ENCODE assay signal across 7 cellular contexts in genomic region chr1:206224190-206224776, GRCh38. TPM values are rescaled to one million over a fixed set of nuclear protein-coding genes. Genes with fewer than 3 reads are reported as not detected.
DNase-seq lines count a peak whose midpoint lies in the region; ATAC-seq and TF ChIP-seq lines count a peak whose summit lies in the region.
"Not testable (repeated sequence)": the region's sequence is repeated elsewhere in the genome, so short reads cannot be mapped to it uniquely, and the experiment has no call there.

No MANE protein-coding gene starts in this region.

- not testable (repeated sequence) for H3K4me1 ChIP-seq in HEK293 (ENCODE audit: control insufficient read depth, insufficient read depth, low read length)

- H3K4me1 Mint-ChIP-seq in activated T-cell treated with anti-CD3 and anti-CD28 coated beads, Interleukin-2, amount 50 U/mL, for 72 hours (ENCODE audit: low read depth); stimulated activated naive CD8-positive, alpha-beta T cell treated with anti-CD3 and anti-CD28 coated beads, Interleukin-15, amount 100 ng/mL, for 72 hours: not testable (repeated sequence)

- not testable (repeated sequence) for H3K27ac Mint-ChIP-seq in activated T-cell treated with anti-CD3 and anti-CD28 coated beads, Interleukin-2, amount 50 U/mL, for 72 hours; stimulated activated naive CD8-positive, alpha-beta T cell treated with anti-CD3 and anti-CD28 coated beads, Interleukin-15, amount 100 ng/mL, for 72 hours

- POLR2A ChIA-PET in HEK293 (lab: Yijun Ruan, JAX) = not testable (repeated sequence)

- CTCF ChIA-PET in HEK293 (lab: Yijun Ruan, JAX) = not testable (repeated sequence)

- not testable (repeated sequence) for H3K9me3 ChIP-seq in HEK293 (ENCODE audit: control insufficient read depth, insufficient read depth, low read depth, low read length)

- H3K4me3 Mint-ChIP-seq in activated T-cell treated with anti-CD3 and anti-CD28 coated beads, Interleukin-2, amount 50 U/mL, for 72 hours; stimulated activated naive CD8-positive, alpha-beta T cell treated with anti-CD3 and anti-CD28 coated beads, Interleukin-15, amount 100 ng/mL, for 72 hours: not testable (repeated sequence)

- not testable (repeated sequence) for TF ChIP-seq CTCF in HEK293 (tag by site-specific recombination; IDR thresholded peaks at IDR 0.05); fibroblast of villous mesenchyme (IDR thresholded peaks at IDR 0.05; ENCODE audit: insufficient read depth, low read depth, low read length); omental fat pad (IDR thresholded peaks at IDR 0.05)

- not testable (repeated sequence) for H3K27me3 Mint-ChIP-seq in activated T-cell treated with anti-CD3 and anti-CD28 coated beads, Interleukin-2, amount 50 U/mL, for 72 hours (ENCODE audit: low read depth); stimulated activated naive CD8-positive, alpha-beta T cell treated with anti-CD3 and anti-CD28 coated beads, Interleukin-15, amount 100 ng/mL, for 72 hours

- in situ Hi-C loops in SK-MEL-5 (cut with HindIII; ENCODE audit: low pct_unique_long_range_greater_than_20kb, low sequenced_read_pairs) = not testable (repeated sequence)

- not testable (repeated sequence) for H3K27ac ChIP-seq in HEK293 (ENCODE audit: extremely low read depth, low read depth, low read length)

- ATAC-seq in activated T-cell treated with anti-CD3 and anti-CD28 coated beads, Interleukin-2, amount 50 U/mL, for 72 hours (replicated peaks in 1 of 2) = peak; percentile 32 to 79
- ATAC-seq in omental fat pad (ENCODE audit: low FRiP score) = peak; percentile 67
- peak; percentile 23 for ATAC-seq in stimulated activated naive CD8-positive, alpha-beta T cell treated with anti-CD3 and anti-CD28 coated beads, Interleukin-15, amount 100 ng/mL, for 72 hours

- H3K4me3 ChIP-seq in HEK293 (ENCODE audit: low read depth, low read length); fibroblast of villous mesenchyme (ENCODE audit: low read depth, low read length): not testable (repeated sequence)

- H3K36me3 ChIP-seq in HEK293 (ENCODE audit: control insufficient read depth in 2 of 2, insufficient read depth in 1 of 2, low read length in 2 of 2) = not testable (repeated sequence)

- H3K9me3 Mint-ChIP-seq in activated T-cell treated with anti-CD3 and anti-CD28 coated beads, Interleukin-2, amount 50 U/mL, for 72 hours; stimulated activated naive CD8-positive, alpha-beta T cell treated with anti-CD3 and anti-CD28 coated beads, Interleukin-15, amount 100 ng/mL, for 72 hours: not testable (repeated sequence)

- H3K36me3 Mint-ChIP-seq in activated T-cell treated with anti-CD3 and anti-CD28 coated beads, Interleukin-2, amount 50 U/mL, for 72 hours (ENCODE audit: insufficient read depth in 2 of 2) = not testable (repeated sequence)

- DNase-seq in SK-MEL-5 (ENCODE audit: low read depth, low spot score) (peak; percentile 56), amniotic epithelial cell (ENCODE audit: low read depth) (peak; percentile 4), fibroblast of villous mesenchyme (ENCODE audit: low read depth) (peak; percentile 0)
- not testable (repeated sequence) for DNase-seq in activated T-cell treated with anti-CD3 and anti-CD28 coated beads, Interleukin-2, amount 50 U/mL, for 72 hours; omental fat pad (ENCODE audit: low spot score); stimulated activated naive CD8-positive, alpha-beta T cell treated with anti-CD3 and anti-CD28 coated beads, Interleukin-15, amount 100 ng/mL, for 72 hours

TF ChIP-seq in HEK293, 187 proteins besides CTCF, POLR2A, EP300 and RAD21:
- TF ChIP-seq ZNF629 (tag by site-specific recombination; IDR thresholded peaks at IDR 0.05) = peak; percentile 35; the same call in 1 of the 2 replicates

RNA-seq across cellular contexts. Expression of gene SRGAP2, which starts 20.9 kb away (rescaled TPM):
- 38.9 and 55.3 TPM in 2 replicates for total RNA-seq in SK-MEL-5 (2014; rRNA removed; shearing (Covaris generic))
- 65.2 and 74.5 TPM in 2 replicates for polyA plus RNA-seq in SK-MEL-5 (2015; cell fraction: cytosol; rRNA removed)
- polyA plus RNA-seq in SK-MEL-5 (2015; cell fraction: nucleus; rRNA removed) = 137 and 170 TPM in 2 replicates
- total RNA-seq in activated T-cell treated with anti-CD3 and anti-CD28 coated beads, Interleukin-2, amount 50 U/mL, for 72 hours = 10 to 100 TPM; 49.8 to 51.3 TPM
- total RNA-seq in fibroblast of villous mesenchyme (43.8 and 45.3 TPM in 2 replicates), omental fat pad (100 to 1,000 TPM in 1 of 4 donors, 10 to 100 TPM in 3; 55.8 to 118 (median 67.3) TPM)

RNA-seq across cellular contexts. Expression of gene FAM72A, which starts 21.6 kb away (rescaled TPM):
- total RNA-seq in SK-MEL-5 (2014; rRNA removed; shearing (Covaris generic)) = 3.7 and 6.4 TPM in 2 replicates
- polyA plus RNA-seq in SK-MEL-5 (2015; cell fraction: cytosol; rRNA removed) = 11.0 and 11.2 TPM in 2 replicates
- polyA plus RNA-seq in SK-MEL-5 (2015; cell fraction: nucleus; rRNA removed) = 12.2 and 18.5 TPM in 2 replicates
- 10 to 100 TPM; 40.6 to 46.0 TPM for total RNA-seq in activated T-cell treated with anti-CD3 and anti-CD28 coated beads, Interleukin-2, amount 50 U/mL, for 72 hours
- total RNA-seq in fibroblast of villous mesenchyme = 2.3 and 3.5 TPM in 2 replicates
- 1 to 10 TPM; 1.6 to 8.4 (median 3.7) TPM for total RNA-seq in omental fat pad
